In genomic region chrX:153765138-153766079, GRCh38 we compare ENCODE assay signal across 9 cellular contexts. TPM values are rescaled to one million over a fixed set of nuclear protein-coding genes. Genes with fewer than 3 reads are reported as not detected.
DNase-seq lines count a peak whose midpoint lies in the region; ATAC-seq and TF ChIP-seq lines count a peak whose summit lies in the region.
"Had no signal": no experiment of that assay in that cellular context is flagged by ENCODE, and none has a peak within 500 bp of the region (broad histone marks: within the 10 kb centered on the region; RNA-seq: fewer than 3 reads in every experiment).

No MANE protein-coding gene starts in this region.

- no peaks in the 10 kb centered on the region for H3K36me3 Mint-ChIP-seq in activated CD4-positive, alpha-beta memory T cell treated with anti-CD3 and anti-CD28 coated beads, Interleukin-2, amount 10 ng/mL, durations not matched to agents 7 days and 5 days (ENCODE audit: low read depth)
- H3K36me3 Mint-ChIP-seq: memory B cell had no signal

- no peak overlapping the region for H3K4me3 Mint-ChIP-seq in activated CD4-positive, alpha-beta memory T cell treated with anti-CD3 and anti-CD28 coated beads, Interleukin-2, amount 10 ng/mL, durations not matched to agents 7 days and 5 days
- H3K4me3 Mint-ChIP-seq: memory B cell had no signal

- H3K27ac ChIP-seq in colonic mucosa (peak overlapping the region; percentile 32), muscle layer of colon (ENCODE audit: low read depth, low read length) (peak overlapping the region; percentile 35)

- H3K4me3 ChIP-seq in LNCaP clone FGC (ENCODE audit: low read depth, low read length) (peak overlapping the region; percentile 68), colonic mucosa (no peak overlapping the region), muscle layer of colon (ENCODE audit: low read depth in 1 of 2, low read length in 2 of 2) (peak overlapping the region; percentile 31 to 56)

- no peak overlapping the region for H3K27ac Mint-ChIP-seq in activated CD4-positive, alpha-beta memory T cell treated with anti-CD3 and anti-CD28 coated beads, Interleukin-2, amount 10 ng/mL, durations not matched to agents 7 days and 5 days
- H3K27ac Mint-ChIP-seq: memory B cell had no signal

- no peaks in the 10 kb centered on the region for H3K27me3 Mint-ChIP-seq in activated CD4-positive, alpha-beta memory T cell treated with anti-CD3 and anti-CD28 coated beads, Interleukin-2, amount 10 ng/mL, durations not matched to agents 7 days and 5 days
- H3K27me3 Mint-ChIP-seq: memory B cell had no signal

- H3K9ac ChIP-seq in colonic mucosa (ENCODE audit: low read depth in 2 of 2, low read length in 2 of 2) (peak overlapping the region in 1 of 2 donors; percentile 26), muscle layer of colon (ENCODE audit: low read length) (peak overlapping the region; percentile 49)

- ATAC-seq in GM19395 (IDR thresholded peaks at IDR 0.05; ENCODE audit: unreplicated experiment), result no peak

- DNase-seq in AG08396 (ENCODE audit: low spot score) (peak; percentile 40), LNCaP clone FGC (ENCODE audit: low read depth) (no peak), colonic mucosa (no peak), NOMO-1 treated with DMSO at 0.1 percent for 48 hours (lab: John Stamatoyannopoulos, UW; ENCODE audit: unreplicated experiment) (no peak)
- no peak for DNase-seq in central memory CD4-positive, alpha-beta T cell
- DNase-seq in activated CD4-positive, alpha-beta memory T cell treated with anti-CD3 and anti-CD28 coated beads, Interleukin-2, amount 10 ng/mL, durations not matched to agents 7 days and 5 days, result no peak

- no peaks in the 10 kb centered on the region for H3K4me1 ChIP-seq in colonic mucosa
- H3K4me1 ChIP-seq in muscle layer of colon (ENCODE audit: insufficient read depth, low read length), result no peaks in the 10 kb centered on the region

- intact Hi-C loops in colonic mucosa (cut with DNase I), result no loop called here

- no peaks in the 10 kb centered on the region for H3K27me3 ChIP-seq in colonic mucosa
- peaks cover 0 to 11% of the 10 kb centered on the region in 2 donors for H3K27me3 ChIP-seq in muscle layer of colon (ENCODE audit: control insufficient read depth in 1 of 2, insufficient read depth in 2 of 2, low read length in 2 of 2)

- POLR2A ChIA-PET in activated CD4-positive, alpha-beta memory T cell treated with anti-CD3 and anti-CD28 coated beads, Interleukin-2, amount 10 ng/mL, durations not matched to agents 7 days and 5 days (lab: Charles Lee), result no interaction called here

- no peak for TF ChIP-seq CTCF in LNCaP clone FGC (IDR thresholded peaks at IDR 0.05; ENCODE audit: control insufficient read depth, extremely low read depth, insufficient read depth)
- no peak for TF ChIP-seq CTCF in colonic mucosa (IDR thresholded peaks at IDR 0.05)

- no peaks in the 10 kb centered on the region for H3K9me3 Mint-ChIP-seq in activated CD4-positive, alpha-beta memory T cell treated with anti-CD3 and anti-CD28 coated beads, Interleukin-2, amount 10 ng/mL, durations not matched to agents 7 days and 5 days
- H3K9me3 Mint-ChIP-seq: memory B cell had no signal

- peaks cover 6% of the 10 kb centered on the region for H3K4me1 Mint-ChIP-seq in activated CD4-positive, alpha-beta memory T cell treated with anti-CD3 and anti-CD28 coated beads, Interleukin-2, amount 10 ng/mL, durations not matched to agents 7 days and 5 days

- H3K9me3 ChIP-seq in colonic mucosa (no peaks in the 10 kb centered on the region), muscle layer of colon (ENCODE audit: low read length) (no peaks in the 10 kb centered on the region)

- CTCF ChIA-PET in activated CD4-positive, alpha-beta memory T cell treated with anti-CD3 and anti-CD28 coated beads, Interleukin-2, amount 10 ng/mL, durations not matched to agents 7 days and 5 days (lab: Charles Lee), result interaction anchor here (0.5 to 1.7 kb wide), 2 partner anchors 177 to 182 kb away, joined by 3 to 5 read pairs; no protein-coding TSS in a partner anchor

- H3K36me3 ChIP-seq in colonic mucosa (no peaks in the 10 kb centered on the region), muscle layer of colon (ENCODE audit: insufficient read depth, low read length) (peaks cover 12% of the 10 kb centered on the region)

RNA-seq across cellular contexts. Expression of gene PLXNB3, which starts 1.4 kb away (rescaled TPM):
- 1 to 10 TPM in 1 of 2 donors, under 1 TPM in 1; 0.57 to 3.7 TPM for total RNA-seq in colonic mucosa
- under 1 TPM; 0.18 to 0.58 TPM for total RNA-seq in activated CD4-positive, alpha-beta memory T cell treated with anti-CD3 and anti-CD28 coated beads, Interleukin-2, amount 10 ng/mL, durations not matched to agents 7 days and 5 days

RNA-seq across cellular contexts. Expression of gene SRPK3, which starts 15.4 kb away (rescaled TPM):
- 1 to 10 TPM in 1 of 2 donors, under 1 TPM in 1; 0.64 to 2.3 TPM for total RNA-seq in colonic mucosa
- total RNA-seq in activated CD4-positive, alpha-beta memory T cell treated with anti-CD3 and anti-CD28 coated beads, Interleukin-2, amount 10 ng/mL, durations not matched to agents 7 days and 5 days, result not detected

RNA-seq across cellular contexts. Expression of gene IDH3G, which starts 28.8 kb away (rescaled TPM):
- total RNA-seq in colonic mucosa, result 10 to 100 TPM; 80.6 to 92.6 TPM
- total RNA-seq in activated CD4-positive, alpha-beta memory T cell treated with anti-CD3 and anti-CD28 coated beads, Interleukin-2, amount 10 ng/mL, durations not matched to agents 7 days and 5 days, result 10 to 100 TPM; 62.4 to 64.8 TPM

RNA-seq across cellular contexts. Expression of gene SSR4, which starts 29.1 kb away (rescaled TPM):
- total RNA-seq in colonic mucosa, result 100 to 1,000 TPM; 253 to 377 TPM
- 100 to 1,000 TPM; 247 to 250 TPM for total RNA-seq in activated CD4-positive, alpha-beta memory T cell treated with anti-CD3 and anti-CD28 coated beads, Interleukin-2, amount 10 ng/mL, durations not matched to agents 7 days and 5 days

RNA-seq across cellular contexts. Expression of gene ABCD1, which starts 40.8 kb away (rescaled TPM):
- 10 to 100 TPM; 12.7 to 16.8 TPM for total RNA-seq in colonic mucosa
- 10 to 100 TPM; 16.5 to 17.6 TPM for total RNA-seq in activated CD4-positive, alpha-beta memory T cell treated with anti-CD3 and anti-CD28 coated beads, Interleukin-2, amount 10 ng/mL, durations not matched to agents 7 days and 5 days
